25 cellular contexts compared by ENCODE assay signal in the genomic region with DNA sequence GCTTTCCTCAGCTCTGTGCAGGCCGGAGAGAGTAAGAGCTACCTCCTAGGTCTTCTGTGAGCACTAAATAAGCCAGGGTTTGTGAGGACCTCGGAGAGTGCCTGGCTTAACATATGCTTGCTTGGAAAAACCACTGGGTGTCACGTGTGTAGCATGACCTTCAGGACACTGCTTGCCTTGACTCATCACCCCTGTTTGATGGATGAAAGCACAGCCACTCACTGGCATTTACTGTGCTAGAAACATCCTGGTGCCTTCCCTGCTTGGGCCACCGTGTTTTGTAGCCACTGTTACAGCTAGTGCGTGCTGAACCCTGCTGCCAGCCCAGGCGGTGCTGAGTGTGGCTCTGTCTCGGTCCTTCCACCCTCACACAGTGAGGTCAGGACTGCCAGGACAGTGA.
"Had no signal": no experiment of that assay in that cellular context is flagged by ENCODE, and none has a peak within 500 bp of the region (broad histone marks: within the 10 kb centered on the region; RNA-seq: fewer than 3 reads in every experiment).

No MANE protein-coding gene starts in this region.

- H3K4me2 ChIP-seq: hepatocyte had no signal

- H3K79me2 ChIP-seq: hepatocyte had no signal

- H3K36me3 Mint-ChIP-seq: stimulated activated naive B cell treated with anti-CD40 and anti-IgM and Interleukin-4, amounts not matched to agents 10 μg/mL and 1 μg/mL and 100 μg/mL, for 72 hours; T-cell had no signal

- H3K9me3 ChIP-seq: gastrocnemius medialis, prostate gland, sigmoid colon, testis, transverse colon had no signal

- H3K27ac Mint-ChIP-seq: activated B cell treated with CpG ODN at 0.5 μM for 24 hours; activated naive CD4-positive, alpha-beta T cell treated with anti-CD3 and anti-CD28 coated beads for 36 hours; nephron; stimulated activated naive B cell treated with anti-CD40 and anti-IgM and Interleukin-4, amounts not matched to agents 10 μg/mL and 1 μg/mL and 100 μg/mL, for 72 hours had no signal

- H3K27me3 ChIP-seq: hepatocyte, ovary, testis had no signal

- H3K4me3 Mint-ChIP-seq: activated B cell treated with CpG ODN at 0.5 μM for 24 hours; activated naive CD4-positive, alpha-beta T cell treated with anti-CD3 and anti-CD28 coated beads for 36 hours; nephron; stimulated activated naive B cell treated with anti-CD40 and anti-IgM and Interleukin-4, amounts not matched to agents 10 μg/mL and 1 μg/mL and 100 μg/mL, for 72 hours had no signal

- DNase-seq: activated B cell treated with CpG ODN at 0.5 μM for 24 hours; activated CD4-positive, alpha-beta T cell treated with anti-CD3 and anti-CD28 coated beads, Interleukin-2, amount 50 U/mL, for 4 hours; activated effector memory CD4-positive, alpha-beta T cell treated with Interleukin-2 at 50 U/mL for 16 hours; amygdala; central memory CD4-positive, alpha-beta T cell; effector memory CD4-positive, alpha-beta T cell; gastrocnemius medialis; left colon; ovary; retina; sigmoid colon; small intestine; stimulated activated CD4-positive, alpha-beta T cell treated with anti-CD3 and anti-CD28 coated beads, Interleukin-4, amount 100 ng/mL, for 4 hours; stimulated activated CD8-positive, alpha-beta memory T cell treated with anti-CD3 and anti-CD28 coated beads, Interleukin-4, amount 100 ng/mL, for 48 hours; stimulated activated naive B cell treated with anti-CD40 and anti-IgM and Interleukin-4, amounts not matched to agents 10 μg/mL and 1 μg/mL and 100 μg/mL, for 72 hours; T-cell; testis; transverse colon had no signal

- H3K36me3 ChIP-seq: breast epithelium, gastrocnemius medialis, ovary, prostate gland, sigmoid colon, transverse colon had no signal

- H3K9me3 Mint-ChIP-seq: activated naive CD4-positive, alpha-beta T cell treated with anti-CD3 and anti-CD28 coated beads for 36 hours; nephron; stimulated activated naive B cell treated with anti-CD40 and anti-IgM and Interleukin-4, amounts not matched to agents 10 μg/mL and 1 μg/mL and 100 μg/mL, for 72 hours; T-cell had no signal

- FAIRE-seq: keratinocyte, small intestine, urothelium cell line had no signal

- H3K4me1 ChIP-seq: breast epithelium had no signal

- H3K27ac ChIP-seq: breast epithelium, gastrocnemius medialis, hepatocyte, ovary, prostate gland, sigmoid colon, testis, transverse colon had no signal

- H3K4me3 ChIP-seq: breast epithelium, gastrocnemius medialis, hepatocyte, ovary, prostate gland, sigmoid colon, testis, transverse colon had no signal

- H3K4me1 Mint-ChIP-seq: nephron had no signal

- ATAC-seq: gastrocnemius medialis, left colon, T-cell had no signal

- H2AFZ ChIP-seq: hepatocyte had no signal
